Comparison of ENCODE assay signal across 8 cellular contexts in genomic region chr2:86790828-86791561, GRCh38. TPM values are rescaled to one million over a fixed set of nuclear protein-coding genes. Genes with fewer than 3 reads are reported as not detected.
DNase-seq lines count a peak whose midpoint lies in the region; ATAC-seq, FAIRE-seq and TF ChIP-seq lines count a peak whose summit lies in the region.

TSS of gene CD8A (minus strand) at chr2:86790913. CDS start at chr2:86790825, 88 bp downstream.

- H3K9me3 ChIP-seq in adipocyte (ENCODE audit: control insufficient read depth, low read length), result peaks cover 15% of the 10 kb centered on the region
- peaks cover 7% of the 10 kb centered on the region for H3K9me3 ChIP-seq in mesenchymal stem cell (ENCODE audit: control insufficient read depth, low read length)
- H3K9me3 ChIP-seq in ovary, result no peaks in the 10 kb centered on the region

- no peak within 1 kb of the TSS for H3K18ac ChIP-seq in mesenchymal stem cell (ENCODE audit: low read depth in 1 of 2, low read length in 2 of 2)

- intact Hi-C loops in ovary (cut with DNase I), result no loop called here

- H3K4ac ChIP-seq in mesenchymal stem cell (ENCODE audit: low read depth in 1 of 2, low read length in 2 of 2), result no peak within 1 kb of the TSS

- H3K36me3 ChIP-seq in ACC112 (ENCODE audit: insufficient read depth, low read length) (no peaks in the 10 kb centered on the region), adipocyte (ENCODE audit: control insufficient read depth, insufficient read depth, low read length, severe bottlenecking) (no peaks in the 10 kb centered on the region), mesenchymal stem cell (ENCODE audit: control insufficient read depth in 1 of 2, insufficient read depth in 2 of 2, low read depth in 1 of 2, low read length in 2 of 2) (no peaks in the 10 kb centered on the region), ovary (no peaks in the 10 kb centered on the region)

- H3K4me1 ChIP-seq in ACC112 (ENCODE audit: control insufficient read depth, insufficient read depth, low read length, unreplicated experiment), result peaks cover 12% of the 10 kb centered on the region
- peaks cover 6% of the 10 kb centered on the region for H3K4me1 ChIP-seq in adipocyte (ENCODE audit: control insufficient read depth, insufficient read depth, low read length)
- H3K4me1 ChIP-seq in mesenchymal stem cell (ENCODE audit: control insufficient read depth, insufficient read depth, low read depth, low read length), result peaks cover 17% of the 10 kb centered on the region
- peaks cover 5% of the 10 kb centered on the region for H3K4me1 ChIP-seq in ovary (ENCODE audit: insufficient read depth)

- H3K79me1 ChIP-seq in mesenchymal stem cell (replicated peaks; ENCODE audit: low read length, poor library complexity, severe bottlenecking), result no peaks in the 10 kb centered on the region

- peak within 1 kb of the TSS; percentile 50 for H3K4me2 ChIP-seq in mesenchymal stem cell (ENCODE audit: low read length, poor library complexity, severe bottlenecking)

- no peak within 1 kb of the TSS for H4K91ac ChIP-seq in mesenchymal stem cell (ENCODE audit: low read length)

- H3K27me3 ChIP-seq in ACC112 (ENCODE audit: insufficient read depth, low read length), result peaks cover 83% of the 10 kb centered on the region
- H3K27me3 ChIP-seq in adipocyte (replicated peaks; ENCODE audit: control insufficient read depth, insufficient read depth, low read length), result peaks cover 67% of the 10 kb centered on the region
- peaks cover 76 to 89% of the 10 kb centered on the region in 2 experiments for H3K27me3 ChIP-seq in mesenchymal stem cell (ENCODE audit: control insufficient read depth in 1 of 2, insufficient read depth in 1 of 2, low read length in 2 of 2)
- peaks cover 4% of the 10 kb centered on the region for H3K27me3 ChIP-seq in ovary

- no peak within 1 kb of the TSS for H2BK12ac ChIP-seq in mesenchymal stem cell (ENCODE audit: low read length in 2 of 2)

- TF ChIP-seq CTCF in ovary (IDR thresholded peaks at IDR 0.05), result no peak

- 3% methylated on average over 42 of the region's 42 CpGs for WGBS in mesenchymal stem cell
- 2 to 4% (median 3%) methylated on average over 41 to 42 of the region's 42 CpGs for WGBS in ovary, 3 donors

- peak; percentile 33 for DNase-seq in HTR-8/SVneo (ENCODE audit: insufficient read length, low spot score)
- peak; percentile 32 for DNase-seq in adipocyte (ENCODE audit: low read depth)
- peak; percentile 28 for DNase-seq in mesenchymal stem cell
- no peak for DNase-seq in ovary
- DNase-seq in COR-L47 (lab: John Stamatoyannopoulos, UW), result no peak

- H3K14ac ChIP-seq in mesenchymal stem cell (ENCODE audit: low read length in 2 of 2), result no peak within 1 kb of the TSS

- no peak within 1 kb of the TSS for H2BK120ac ChIP-seq in mesenchymal stem cell (ENCODE audit: low read depth, low read length)

- ATAC-seq in GM18873 (IDR thresholded peaks at IDR 0.05; ENCODE audit: low FRiP score, unreplicated experiment), result no peak
- ATAC-seq in GM19324 (IDR thresholded peaks at IDR 0.05; ENCODE audit: low FRiP score, unreplicated experiment), result no peak

- no peaks in the 10 kb centered on the region for H3K79me2 ChIP-seq in ACC112 (ENCODE audit: control insufficient read depth, insufficient read depth, low read length, unreplicated experiment)

- no peak for TF ChIP-seq EP300 in ovary (IDR thresholded peaks at IDR 0.05)

- 0 out of 2 replicates have a peak within 1 kb of the TSS, but pooled peaks have one; percentile 24 for H3K4me3 ChIP-seq in ACC112 (ENCODE audit: low read depth, low read length)
- H3K4me3 ChIP-seq in adipocyte (ENCODE audit: low read length), result peak within 1 kb of the TSS; percentile 16
- H3K4me3 ChIP-seq in mesenchymal stem cell (ENCODE audit: insufficient read depth in 1 of 2, low read depth in 1 of 2, low read length in 2 of 2), result peak within 1 kb of the TSS in 1 of 2 experiments; percentile 49
- no peak within 1 kb of the TSS for H3K4me3 ChIP-seq in ovary

- H3K23ac ChIP-seq in mesenchymal stem cell (ENCODE audit: low read length in 2 of 2), result peak within 1 kb of the TSS in 1 of 2 experiments; percentile 35

- peak; percentile 72 for FAIRE-seq in HTR-8/SVneo (lab: Jason Lieb, UNC)

- H3K27ac ChIP-seq in ACC112 (ENCODE audit: low read depth, low read length) (no peak within 1 kb of the TSS), mesenchymal stem cell (ENCODE audit: low read length, poor library complexity, severe bottlenecking) (no peak within 1 kb of the TSS), ovary (no peak within 1 kb of the TSS)

- H3K9ac ChIP-seq in adipocyte (ENCODE audit: low read length), result no peak within 1 kb of the TSS
- H3K9ac ChIP-seq in mesenchymal stem cell (ENCODE audit: low read length), result no peak within 1 kb of the TSS

- no peak within 1 kb of the TSS for H2BK15ac ChIP-seq in mesenchymal stem cell (ENCODE audit: low read depth, poor library complexity, severe bottlenecking)

- H2BK5ac ChIP-seq in mesenchymal stem cell (ENCODE audit: low read depth, low read length, poor library complexity, severe bottlenecking), result no peak within 1 kb of the TSS

- H2AFZ ChIP-seq in ACC112 (ENCODE audit: low read length, unreplicated experiment), result no peak within 1 kb of the TSS
- no peak within 1 kb of the TSS for H2AFZ ChIP-seq in mesenchymal stem cell (ENCODE audit: low read depth, low read length)

- TF ChIP-seq POLR2A in ovary (IDR thresholded peaks at IDR 0.05), result no peak

- no peak within 1 kb of the TSS for H4K8ac ChIP-seq in mesenchymal stem cell (ENCODE audit: low read length)

- H2AK5ac ChIP-seq in mesenchymal stem cell (ENCODE audit: low read length, severe bottlenecking), result no peak within 1 kb of the TSS

RNA-seq across cellular contexts. Expression of gene CD8A, which starts in this region (rescaled TPM):
- polyA plus RNA-seq in mesenchymal stem cell (2013, experiment 1 of 2), result not detected
- not detected for polyA plus RNA-seq in mesenchymal stem cell (2013, experiment 2 of 2)
- total RNA-seq in ovary, result 1 to 10 TPM in 4 of 7 donors, under 1 TPM in 3; 0.53 to 2.1 (median 1.1) TPM
- polyA plus RNA-seq in ovary, result 10 to 100 TPM in 1 of 2 donors, 1 to 10 TPM in 1; 1.1 to 10.0 TPM

Comparison
In these comparisons a context has a peak if more than half of its experiments do, and no peak if none do; other contexts are left out.
1. DNase-seq: peak in HTR-8/SVneo (single experiment), adipocyte (single experiment) and mesenchymal stem cell (single experiment); none in ovary (0 of 5) and COR-L47 (single experiment).